Comparison of ENCODE assay signal across 23 cellular contexts in the genomic region with DNA sequence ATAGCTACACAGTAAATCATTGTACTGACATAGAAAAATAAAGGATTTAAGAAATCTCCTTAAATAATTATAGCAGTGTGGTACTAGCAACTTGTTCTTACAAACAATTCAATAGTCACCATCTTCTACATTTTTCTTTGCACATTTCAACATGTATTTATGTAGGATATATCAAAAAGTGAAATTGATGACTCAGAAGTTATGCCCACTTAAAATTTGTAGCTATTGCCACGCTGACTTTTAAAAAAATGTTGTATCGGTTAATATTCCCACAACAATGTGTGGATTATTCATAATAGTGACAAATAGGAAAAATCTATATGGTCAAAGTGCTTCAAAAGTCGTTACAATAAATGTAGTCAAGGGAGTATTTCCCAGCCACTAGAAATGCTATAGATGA. TPM values are rescaled to one million over a fixed set of nuclear protein-coding genes. Genes with fewer than 3 reads are reported as not detected.
DNase-seq lines count a peak whose midpoint lies in the region; ATAC-seq, FAIRE-seq and TF ChIP-seq lines count a peak whose summit lies in the region.
"Had no signal": no experiment of that assay in that cellular context is flagged by ENCODE, and none has a peak within 500 bp of the region (broad histone marks: within the 10 kb centered on the region; RNA-seq: fewer than 3 reads in every experiment).

No MANE protein-coding gene starts in this region.

- FAIRE-seq in A549 (lab: Jason Lieb, UNC), result no peak
- peak; percentile 61 for FAIRE-seq in RCC 7860 (lab: Jason Lieb, UNC)
- FAIRE-seq in TTC549 (lab: Jason Lieb, UNC), result peak; percentile 28
- FAIRE-seq: D721Med, GM12878, GM19239 had no signal

- no peak overlapping the region for H3K18ac ChIP-seq in IMR-90 (ENCODE audit: low read depth, low read length)

- dilution Hi-C loops in IMR-90 (cut with HindIII; ENCODE audit: low sequenced_read_pairs, unreplicated experiment), result no loop called here

- no peak overlapping the region for H3K56ac ChIP-seq in IMR-90 (ENCODE audit: extremely low read depth, insufficient read depth, low read length)

- intact Hi-C loops in IMR-90 (cut with micrococcal nuclease) (no loop called here), A673 (cut with micrococcal nuclease; ENCODE audit: unreplicated experiment) (no loop called here)

- H4K5ac ChIP-seq in IMR-90 (ENCODE audit: low read depth, low read length), result no peak overlapping the region

- H2AK9ac ChIP-seq in IMR-90 (replicated peaks; ENCODE audit: low read depth, low read length, poor library complexity), result no peak overlapping the region

- H3K14ac ChIP-seq in IMR-90 (replicated peaks; ENCODE audit: low read depth, low read length), result no peak overlapping the region

- TF ChIP-seq EP300 in A549 (IDR thresholded peaks at IDR 0.05), result no peak

- H3K27me3 ChIP-seq in IMR-90 (ENCODE audit: control insufficient read depth, insufficient read depth, low read length), result peaks cover 9% of the 10 kb centered on the region
- peaks cover 72% of the 10 kb centered on the region for H3K27me3 ChIP-seq in A673 (replicated peaks; ENCODE audit: insufficient read depth, low read depth, low read length, poor library complexity)

- H3K9me1 ChIP-seq in IMR-90 (ENCODE audit: insufficient read depth, low read length), result no peaks in the 10 kb centered on the region

- H4K20me1 ChIP-seq in IMR-90 (ENCODE audit: insufficient read depth, low read length), result no peaks in the 10 kb centered on the region

- H3K9ac ChIP-seq in IMR-90 (ENCODE audit: low read depth, low read length), result no peak overlapping the region
- H3K9ac ChIP-seq: BLaER1 treated with 17β-estradiol and CSF1 and Interleukin-3, amounts not matched to agents 10 nM and 100 nM had no signal

- ATAC-seq in A549 (no peak), IMR-90 (ENCODE audit: low read depth) (no peak), GM19328 (IDR thresholded peaks at IDR 0.05; ENCODE audit: unreplicated experiment) (no peak)
- ATAC-seq: GM12878 had no signal

- BruUV-seq in IMR-90 (replicated peaks; lab: Mats Ljungman, UMichigan) (no TSS peak), A673 (replicated peaks; lab: Mats Ljungman, UMichigan) (no TSS peak)

- H4K8ac ChIP-seq in IMR-90 (ENCODE audit: low read depth in 2 of 2, low read length in 2 of 2), result no peak overlapping the region

- CTCF ChIA-PET in A549 (lab: Yijun Ruan, JAX) (no interaction called here), IMR-90 (lab: Yijun Ruan, JAX) (no interaction called here), A673 (lab: Charles Lee) (no interaction called here)

- no peak overlapping the region for H3K4me3 ChIP-seq in A549
- H3K4me3 ChIP-seq in IMR-90 (ENCODE audit: insufficient read depth, low read depth, low read length), result no peak overlapping the region
- H3K4me3 ChIP-seq in A673 (ENCODE audit: low read depth, low read length, poor library complexity, severe bottlenecking), result no peak overlapping the region
- H3K4me3 ChIP-seq: BLaER1 treated with 17β-estradiol and CSF1 and Interleukin-3, amounts not matched to agents 10 nM and 100 nM; GM12878; HAP-1 had no signal

- POLR2A ChIA-PET in A549 (lab: Yijun Ruan, JAX) (no interaction called here), IMR-90 (lab: Charles Lee; ENCODE audit: unreplicated experiment) (no interaction called here), A673 (lab: Charles Lee; ENCODE audit: low non-redundant PET) (no interaction called here)

- DNase-seq in A549 (ENCODE audit: low read depth in 1 of 2, low spot score in 1 of 2) (no peak), IMR-90 (no peak), RCC 7860 (ENCODE audit: low spot score) (no peak), A673 (ENCODE audit: low spot score) (no peak), mesenteric fat pad (ENCODE audit: low spot score) (no peak), NCI-H2107 (lab: John Stamatoyannopoulos, UW) (no peak)
- DNase-seq: 8988T; AML-193; BE2C; CD4-positive, alpha-beta T cell; CD8-positive, alpha-beta memory T cell; DMS 273 treated with DMSO at 0.1 percent for 48 hours; DMS79; GDM1; GOT3 had no signal

- H3K4me1 ChIP-seq in A549 (peaks cover 1% of the 10 kb centered on the region; the same call in 2 of the 3 replicates), IMR-90 (ENCODE audit: control insufficient read depth, insufficient read depth, low read length) (no peaks in the 10 kb centered on the region), A673 (ENCODE audit: insufficient read depth, low read length, poor library complexity, severe bottlenecking) (no peaks in the 10 kb centered on the region)
- H3K4me1 ChIP-seq: BE2C, HAP-1 had no signal

- in situ Hi-C loops in IMR-90 (cut with MboI; ENCODE audit: low sequenced_read_pairs), result no loop called here

- TF ChIP-seq RAD21 in A549 (conservative IDR thresholded peaks at IDR 0.05 in 1 of 2, IDR thresholded peaks at IDR 0.05 in 1 of 2), result no peak
- no peak for TF ChIP-seq RAD21 in IMR-90 (IDR thresholded peaks at IDR 0.05; ENCODE audit: low read length)

- TF ChIP-seq CTCF in A549 (IDR thresholded peaks at IDR 0.05) (no peak), IMR-90 (conservative IDR thresholded peaks at IDR 0.05; ENCODE audit: low read depth, low read length) (no peak), A673 (conservative IDR thresholded peaks at IDR 0.05; ENCODE audit: low read depth, low read length) (no peak)

- no peaks in the 10 kb centered on the region for H3K36me3 ChIP-seq in IMR-90 (ENCODE audit: control insufficient read depth, insufficient read depth, low read length)
- H3K36me3 ChIP-seq in A673 (ENCODE audit: insufficient read depth, low read length, poor library complexity, severe bottlenecking), result no peaks in the 10 kb centered on the region
- H3K36me3 ChIP-seq: BE2C; BLaER1 treated with 17β-estradiol and CSF1 and Interleukin-3, amounts not matched to agents 10 nM and 100 nM; HAP-1 had no signal

- no peak overlapping the region for H2BK20ac ChIP-seq in IMR-90 (ENCODE audit: low read depth, low read length)

- H3K4me2 ChIP-seq in A549 (no peak overlapping the region), IMR-90 (ENCODE audit: low read depth, low read length) (no peak overlapping the region)
- H3K4me2 ChIP-seq: BLaER1 treated with 17β-estradiol and CSF1 and Interleukin-3, amounts not matched to agents 10 nM and 100 nM had no signal

- TF ChIP-seq POLR2A in A549 (IDR thresholded peaks at IDR 0.05; ENCODE audit: low read length) (no peak), IMR-90 (IDR thresholded peaks at IDR 0.05; ENCODE audit: low read depth, low read length) (no peak)

- no peak overlapping the region for H4K91ac ChIP-seq in IMR-90 (ENCODE audit: insufficient read depth, low read depth, low read length)

- no peak overlapping the region for H2BK5ac ChIP-seq in IMR-90 (ENCODE audit: low read depth, low read length, poor library complexity, severe bottlenecking)

- no peak overlapping the region for H2AFZ ChIP-seq in IMR-90 (replicated peaks; ENCODE audit: low read length, poor library complexity)

- no peak overlapping the region for H3K27ac ChIP-seq in A549
- H3K27ac ChIP-seq in IMR-90 (ENCODE audit: insufficient read depth, low read length), result no peak overlapping the region
- no peak overlapping the region for H3K27ac ChIP-seq in A673 (ENCODE audit: low read depth, low read length, poor library complexity, severe bottlenecking)
- H3K27ac ChIP-seq: BLaER1 treated with 17β-estradiol and CSF1 and Interleukin-3, amounts not matched to agents 10 nM and 100 nM had no signal

- H3K79me1 ChIP-seq in IMR-90 (ENCODE audit: low read depth in 1 of 2, low read length in 2 of 2), result no peaks in the 10 kb centered on the region

- H2BK15ac ChIP-seq in IMR-90 (ENCODE audit: low read depth, low read length), result no peak overlapping the region

- H3K4ac ChIP-seq in IMR-90 (ENCODE audit: low read depth, low read length), result no peak overlapping the region

- no peaks in the 10 kb centered on the region for H3K9me3 ChIP-seq in A549
- no peaks in the 10 kb centered on the region for H3K9me3 ChIP-seq in IMR-90 (ENCODE audit: control insufficient read depth, insufficient read depth, low read length)
- H3K9me3 ChIP-seq in A673 (ENCODE audit: low read depth, low read length, poor library complexity, severe bottlenecking), result no peaks in the 10 kb centered on the region
- H3K9me3 ChIP-seq: BE2C; BLaER1 treated with 17β-estradiol and CSF1 and Interleukin-3, amounts not matched to agents 10 nM and 100 nM; HAP-1 had no signal

- no peak overlapping the region for H2AK5ac ChIP-seq in IMR-90 (ENCODE audit: low read depth, low read length)

- no peak overlapping the region for H2BK120ac ChIP-seq in IMR-90 (ENCODE audit: low read depth, low read length)

- WGBS in A549 (ENCODE audit: missing lambda C conversion rate), result 71% methylated on average over 3 of the region's 3 CpGs
- no CpG with 5 or more reads among the region's 3 CpGs for WGBS in IMR-90 (ENCODE audit: extremely low coverage in 2 of 2, insufficient read length in 1 of 2), 2 experiments

- H3K23ac ChIP-seq in IMR-90 (ENCODE audit: low read depth, low read length), result no peak overlapping the region

TF ChIP-seq in A549, 52 proteins besides CTCF, POLR2A, EP300 and RAD21:
- TF ChIP-seq TFCP2L1 (CRISPR knock-in tag; IDR thresholded peaks at IDR 0.05) (no peak), MAFK (IDR thresholded peaks at IDR 0.05; ENCODE audit: partially characterized antibody) (peak; percentile 66)
TF ChIP-seq in A549: peak in this region for 1.

TF ChIP-seq in IMR-90, 13 proteins besides CTCF, POLR2A, EP300 and RAD21 (continues in another document):
- TF ChIP-seq MAFK (IDR thresholded peaks at IDR 0.05; ENCODE audit: low read depth, low read length), result peak; percentile 42; the same call in 1 of the 2 replicates
- no peak for TF ChIP-seq BHLHE40 (IDR thresholded peaks at IDR 0.05; ENCODE audit: low read depth, low read length)
- no peak for TF ChIP-seq CHD1 (IDR thresholded peaks at IDR 0.05; ENCODE audit: low read depth, low read length)
- no peak for TF ChIP-seq SMC3 (IDR thresholded peaks at IDR 0.05; ENCODE audit: low read depth, low read length)
- TF ChIP-seq RFX5 (IDR thresholded peaks at IDR 0.05; ENCODE audit: low read depth, low read length), result no peak

RNA-seq across cellular contexts. Expression of a gene that starts 6.7 kb away (rescaled TPM):
- polyA plus RNA-seq in A549 (2011; rRNA removed) (3.5 and 3.6 TPM in 2 replicates), A549 (2017; fragmentation: RNase III; extraction: RNeasy Plus Mini Kit Qiagen cat#74134 plus additional on column Dnase treatment) (5.2 to 7.1 TPM (median 5.3 TPM) in 3 replicates), IMR-90 (2012; rRNA removed) (not detected in 2 replicates)
- polyA plus RNA-seq in A549 (2012; cell fraction: cytosol; rRNA removed), result 2.5 and 3.2 TPM in 2 replicates
- 1.9 and 3.8 TPM in 2 replicates for polyA plus RNA-seq in A549 (2012; cell fraction: nucleus; rRNA removed)
- polyA minus RNA-seq in A549 (2011; rRNA and poly(A)+ RNA removed), result 4.1 and 5.3 TPM in 2 replicates
- total RNA-seq in IMR-90 (2012; rRNA removed) (not detected in 2 replicates), A673 (2021) (0.13 TPM in 1 of 2 replicates, not detected in the other), mesenteric fat pad (2.2 TPM)
- polyA plus RNA-seq in IMR-90 (2012; cell fraction: cytosol; rRNA removed), result 0.05 TPM in 1 of 2 replicates, not detected in the other
- polyA plus RNA-seq in IMR-90 (2012; cell fraction: nucleus; rRNA removed; ENCODE audit: low replicate concordance), result not detected in 2 replicates
- polyA plus RNA-seq: AG04450 had no signal
